21 cellular contexts compared by ENCODE assay signal in the genomic region with DNA sequence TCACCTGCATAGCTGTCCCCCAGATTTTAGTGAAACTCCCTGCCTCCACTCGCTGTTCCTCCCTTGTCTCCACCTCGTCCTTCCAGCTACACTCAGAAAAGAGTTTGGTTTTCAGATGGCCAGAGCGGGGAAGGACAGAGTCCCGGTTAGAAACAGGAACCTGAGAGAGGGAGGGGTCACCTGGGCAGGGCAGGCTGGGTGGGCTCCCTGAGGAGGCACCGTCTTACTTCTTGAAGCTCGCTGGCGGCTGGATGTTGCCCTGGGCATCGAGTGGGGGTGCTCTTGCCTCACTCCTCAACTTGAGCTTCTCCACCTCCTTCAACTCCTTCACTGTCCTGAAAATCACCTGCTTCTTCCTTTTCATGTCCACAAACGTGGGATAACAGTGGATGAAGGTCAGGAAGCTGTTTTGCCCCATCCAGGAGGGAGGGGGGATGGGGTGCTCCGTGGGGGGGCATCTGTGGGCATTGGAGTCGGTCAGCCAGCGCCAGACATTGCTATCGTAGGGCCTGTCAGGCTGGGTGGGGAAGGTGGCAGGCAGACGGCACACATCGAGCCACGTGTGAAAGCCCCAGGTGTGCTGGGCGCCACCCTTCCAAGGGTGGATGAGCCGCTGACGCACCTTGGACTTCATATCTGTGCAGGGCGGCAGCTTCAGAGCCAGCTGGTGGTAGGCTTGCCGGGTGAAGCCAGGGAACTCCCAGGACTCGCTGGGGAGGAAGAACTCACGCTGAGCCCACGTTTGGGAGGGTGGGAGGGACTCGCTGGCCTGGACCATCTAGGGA. TPM values are rescaled to one million over a fixed set of nuclear protein-coding genes. Genes with fewer than 3 reads are reported as not detected.
DNase-seq lines count a peak whose midpoint lies in the region; ATAC-seq and TF ChIP-seq lines count a peak whose summit lies in the region.
"Had no signal": no experiment of that assay in that cellular context is flagged by ENCODE, and none has a peak within 500 bp of the region (broad histone marks: within the 10 kb centered on the region; RNA-seq: fewer than 3 reads in every experiment).

No MANE protein-coding gene starts in this region.

- no peak overlapping the region for H3K27ac ChIP-seq in psoas muscle
- H3K27ac ChIP-seq in mesenchymal stem cell (ENCODE audit: low read length, poor library complexity, severe bottlenecking) = no peak overlapping the region
- H3K27ac ChIP-seq in stomach = no peak overlapping the region

- no peak overlapping the region for H2AK5ac ChIP-seq in mesenchymal stem cell (ENCODE audit: low read length, severe bottlenecking)

- H3K27me3 ChIP-seq in psoas muscle (ENCODE audit: insufficient read depth in 3 of 3, low read length in 2 of 3) (no peaks in the 10 kb centered on the region), mesenchymal stem cell (ENCODE audit: control insufficient read depth in 1 of 2, insufficient read depth in 1 of 2, low read length in 2 of 2) (no peaks in the 10 kb centered on the region), stomach (no peaks in the 10 kb centered on the region)

- no peak overlapping the region for H2BK15ac ChIP-seq in mesenchymal stem cell (ENCODE audit: low read depth, poor library complexity, severe bottlenecking)

- no peak for TF ChIP-seq POLR2A in stomach (IDR thresholded peaks at IDR 0.05)

- H3K4me3 ChIP-seq in psoas muscle (no peak overlapping the region), mesenchymal stem cell (ENCODE audit: insufficient read depth in 1 of 2, low read depth in 1 of 2, low read length in 2 of 2) (no peak overlapping the region), stomach (no peak overlapping the region)
- H3K4me3 ChIP-seq: GM12878 had no signal

- intact Hi-C loops in psoas muscle (cut with DNase I) (loop anchor here (2.0 to 10.0 kb wide), 4 partner anchors 90 to 420 kb away; no protein-coding TSS in a partner anchor), stomach (cut with DNase I; ENCODE audit: low total_unique reads) (loop anchor here (10.0 kb wide), 2 partner anchors 90 to 180 kb away; no protein-coding TSS in a partner anchor)

- no peaks in the 10 kb centered on the region for H3K79me1 ChIP-seq in mesenchymal stem cell (replicated peaks; ENCODE audit: low read length, poor library complexity, severe bottlenecking)

- H3K4ac ChIP-seq in mesenchymal stem cell (ENCODE audit: low read depth in 1 of 2, low read length in 2 of 2) = no peak overlapping the region

- H3K9me3 Mint-ChIP-seq in chondrocyte (ENCODE audit: low read depth) (no peaks in the 10 kb centered on the region), nephron progenitor cell (no peaks in the 10 kb centered on the region), type B pancreatic cell (no peaks in the 10 kb centered on the region)

- H3K9me3 ChIP-seq in psoas muscle (no peaks in the 10 kb centered on the region), mesenchymal stem cell (ENCODE audit: control insufficient read depth, low read length) (no peaks in the 10 kb centered on the region), stomach (no peaks in the 10 kb centered on the region)

- no peak overlapping the region for H3K23ac ChIP-seq in mesenchymal stem cell (ENCODE audit: low read length in 2 of 2)

- 90 to 93% (median 90%) methylated on average over 25 of the region's 25 CpGs for WGBS in psoas muscle, 3 donors
- 78% methylated on average over 24 of the region's 25 CpGs for WGBS in mesenchymal stem cell
- WGBS in stomach, 5 donors = 74 to 87% (median 86%) methylated on average over 24 to 25 of the region's 25 CpGs

- DNase-seq in HT-29 (ENCODE audit: low spot score) (peak; percentile 92), chondrocyte (ENCODE audit: low spot score) (peak; percentile 75), nephron progenitor cell (no peak), type B pancreatic cell (ENCODE audit: extremely low spot score, unreplicated experiment) (no peak), psoas muscle (no peak), mesenchymal stem cell (no peak), stomach (no peak)
- DNase-seq: COR-L47, DMS153, EL, GOT3, KBM-7, NCI-H1105 treated with DMSO at 0.1 percent for 48 hours, NCI-H1694 treated with DMSO at 0.1 percent for 48 hours, NCI-H82, OCI-M1, SIG-M5 had no signal

- H2BK5ac ChIP-seq in mesenchymal stem cell (ENCODE audit: low read depth, low read length, poor library complexity, severe bottlenecking) = no peak overlapping the region

- no peak overlapping the region for H2BK12ac ChIP-seq in mesenchymal stem cell (ENCODE audit: low read length in 2 of 2)

- no peak for ATAC-seq in psoas muscle
- ATAC-seq: GM12878 had no signal

- H3K27ac Mint-ChIP-seq in chondrocyte (ENCODE audit: unreplicated experiment) = no peak overlapping the region
- peak overlapping the region; percentile 48 for H3K27ac Mint-ChIP-seq in nephron progenitor cell
- peak overlapping the region; percentile 50 for H3K27ac Mint-ChIP-seq in type B pancreatic cell
- H3K27ac Mint-ChIP-seq: CD14-positive monocyte had no signal

- no peak overlapping the region for H2BK120ac ChIP-seq in mesenchymal stem cell (ENCODE audit: low read depth, low read length)

- TF ChIP-seq EP300 in stomach (IDR thresholded peaks at IDR 0.05) = no peak

- H3K9ac ChIP-seq in mesenchymal stem cell (ENCODE audit: low read length) = no peak overlapping the region

- H3K4me3 Mint-ChIP-seq in chondrocyte (ENCODE audit: unreplicated experiment) = no peak overlapping the region
- no peak overlapping the region for H3K4me3 Mint-ChIP-seq in nephron progenitor cell
- no peak overlapping the region for H3K4me3 Mint-ChIP-seq in type B pancreatic cell
- H3K4me3 Mint-ChIP-seq: CD14-positive monocyte had no signal

- H3K36me3 Mint-ChIP-seq in chondrocyte (ENCODE audit: low read depth) (peaks cover 2% of the 10 kb centered on the region), nephron progenitor cell (ENCODE audit: low read depth) (peaks cover 12% of the 10 kb centered on the region), type B pancreatic cell (peaks cover 12% of the 10 kb centered on the region)

- H3K36me3 ChIP-seq in psoas muscle (ENCODE audit: insufficient read depth in 1 of 2, low read depth in 1 of 2) = no peaks in the 10 kb centered on the region
- H3K36me3 ChIP-seq in mesenchymal stem cell (ENCODE audit: control insufficient read depth in 1 of 2, insufficient read depth in 2 of 2, low read depth in 1 of 2, low read length in 2 of 2) = peaks cover 9 to 15% of the 10 kb centered on the region in 2 experiments
- peaks cover 0 to 30% (median 14%) of the 10 kb centered on the region in 4 donors for H3K36me3 ChIP-seq in stomach

- H3K4me1 ChIP-seq in psoas muscle (peaks cover 5% of the 10 kb centered on the region), mesenchymal stem cell (ENCODE audit: control insufficient read depth, insufficient read depth, low read depth, low read length) (peaks cover 1% of the 10 kb centered on the region), stomach (peaks cover 0 to 5% (median 0%) of the 10 kb centered on the region in 4 donors)

- TF ChIP-seq CTCF in chondrocyte (IDR thresholded peaks at IDR 0.05) = no peak
- TF ChIP-seq CTCF in nephron progenitor cell (IDR thresholded peaks at IDR 0.05) = no peak
- no peak for TF ChIP-seq CTCF in type B pancreatic cell (conservative IDR thresholded peaks at IDR 0.05)
- no peak for TF ChIP-seq CTCF in psoas muscle (IDR thresholded peaks at IDR 0.05)
- no peak for TF ChIP-seq CTCF in stomach (IDR thresholded peaks at IDR 0.05)

- no peak overlapping the region for H4K91ac ChIP-seq in mesenchymal stem cell (ENCODE audit: low read length)

- no peak overlapping the region for H3K14ac ChIP-seq in mesenchymal stem cell (ENCODE audit: low read length in 2 of 2)

- H2AFZ ChIP-seq in mesenchymal stem cell (ENCODE audit: low read depth, low read length) = no peak overlapping the region

- H3K4me1 Mint-ChIP-seq in chondrocyte (ENCODE audit: low read depth) (peaks cover 10% of the 10 kb centered on the region), nephron progenitor cell (peaks cover 53% of the 10 kb centered on the region), type B pancreatic cell (ENCODE audit: unreplicated experiment) (peaks cover 16% of the 10 kb centered on the region)

- H3K27me3 Mint-ChIP-seq in chondrocyte (ENCODE audit: low read depth) (no peaks in the 10 kb centered on the region), nephron progenitor cell (ENCODE audit: low read depth, poor library complexity) (peaks cover 16% of the 10 kb centered on the region), type B pancreatic cell (no peaks in the 10 kb centered on the region)

- H3K4me2 ChIP-seq in mesenchymal stem cell (ENCODE audit: low read length, poor library complexity, severe bottlenecking) = no peak overlapping the region

- no peak overlapping the region for H4K8ac ChIP-seq in mesenchymal stem cell (ENCODE audit: low read length)

- no peak overlapping the region for H3K18ac ChIP-seq in mesenchymal stem cell (ENCODE audit: low read depth in 1 of 2, low read length in 2 of 2)

RNA-seq across cellular contexts. Expression of gene TEX52, which starts 2.0 kb away (rescaled TPM):
- 0.10 and 0.94 TPM in 2 replicates for total RNA-seq in HT-29 (2014; rRNA removed; shearing (Covaris generic))
- total RNA-seq in chondrocyte (not detected in 3 replicates), type B pancreatic cell (ENCODE audit: low replicate concordance) (not detected in 2 replicates), psoas muscle (not detected), stomach (not detected)
- polyA plus RNA-seq in psoas muscle (not detected), stomach (not detected)
- polyA plus RNA-seq in mesenchymal stem cell (2013, experiment 1 of 2) = not detected
- polyA plus RNA-seq in mesenchymal stem cell (2013, experiment 2 of 2) = not detected
- total RNA-seq: GM12878, NCI-H460, RPMI7951 had no signal
- polyA plus RNA-seq: CD14-positive monocyte had no signal

RNA-seq across cellular contexts. Expression of gene NRIP2, which starts 20.0 kb away (rescaled TPM):
- total RNA-seq in HT-29 (2014; rRNA removed; shearing (Covaris generic)) = not detected in 2 replicates
- total RNA-seq in chondrocyte = 0.25 to 0.92 TPM in 2 of 3 replicates, not detected in the other
- 1.2 TPM in 1 of 2 replicates, not detected in the other for total RNA-seq in type B pancreatic cell (ENCODE audit: low replicate concordance)
- 1 to 10 TPM in 2 of 4 donors, under 1 TPM in 2; 0.96 to 2.4 (median 1.1) TPM for total RNA-seq in psoas muscle
- 1 to 10 TPM; 1.0 to 1.3 (median 1.3) TPM for polyA plus RNA-seq in psoas muscle
- polyA plus RNA-seq in mesenchymal stem cell (2013, experiment 1 of 2) = 0.06 TPM
- 0.04 TPM for polyA plus RNA-seq in mesenchymal stem cell (2013, experiment 2 of 2)
- total RNA-seq in stomach = 10 to 100 TPM in 1 of 5 donors, 1 to 10 TPM in 1, under 1 TPM in 1, not detected in 2; 0.92 to 24.3 (median 4.7) TPM
- under 1 TPM; 0.31 to 0.87 (median 0.63) TPM for polyA plus RNA-seq in stomach
- total RNA-seq: GM12878, NCI-H460, RPMI7951 had no signal

RNA-seq across cellular contexts. Expression of gene FOXM1, which starts 22.1 kb away (rescaled TPM):
- total RNA-seq in HT-29 (2014; rRNA removed; shearing (Covaris generic)) = 68.9 and 77.6 TPM in 2 replicates
- total RNA-seq in chondrocyte = 13.1 to 17.6 TPM (median 15.2 TPM) in 3 replicates
- 53.9 and 68.6 TPM in 2 replicates for total RNA-seq in type B pancreatic cell (ENCODE audit: low replicate concordance)
- total RNA-seq in psoas muscle = under 1 TPM in 3 of 4 donors, not detected in 1; 0.15 to 0.59 (median 0.52) TPM
- under 1 TPM; 0.17 to 0.20 (median 0.17) TPM for polyA plus RNA-seq in psoas muscle
- polyA plus RNA-seq in mesenchymal stem cell (2013, experiment 1 of 2) = 13.5 TPM
- polyA plus RNA-seq in mesenchymal stem cell (2013, experiment 2 of 2) = 12.7 TPM
- total RNA-seq in stomach = 10 to 100 TPM in 2 of 5 donors, 1 to 10 TPM in 2, not detected in 1; 3.5 to 23.2 (median 7.1) TPM
- 10 to 100 TPM in 1 of 3 donors, 1 to 10 TPM in 2; 3.7 to 10.5 (median 7.6) TPM for polyA plus RNA-seq in stomach
- polyA plus RNA-seq: CD14-positive monocyte had no signal

RNA-seq across cellular contexts. Expression of gene RHNO1, which starts 22.2 kb away (rescaled TPM):
- 14.0 and 14.4 TPM in 2 replicates for total RNA-seq in HT-29 (2014; rRNA removed; shearing (Covaris generic))
- 18.8 to 23.4 TPM (median 23.4 TPM) in 3 replicates for total RNA-seq in chondrocyte
- 46.8 and 51.7 TPM in 2 replicates for total RNA-seq in type B pancreatic cell (ENCODE audit: low replicate concordance)
- 10 to 100 TPM in 1 of 4 donors, 1 to 10 TPM in 3; 1.8 to 11.7 (median 5.5) TPM for total RNA-seq in psoas muscle
- 1 to 10 TPM; 3.1 to 7.9 (median 6.4) TPM for polyA plus RNA-seq in psoas muscle
- 40.6 TPM for polyA plus RNA-seq in mesenchymal stem cell (2013, experiment 1 of 2)
- 39.7 TPM for polyA plus RNA-seq in mesenchymal stem cell (2013, experiment 2 of 2)
- total RNA-seq in stomach = 10 to 100 TPM in 2 of 5 donors, 1 to 10 TPM in 2, not detected in 1; 7.0 to 92.0 (median 14.1) TPM
- 10 to 100 TPM; 12.7 to 18.4 (median 14.7) TPM for polyA plus RNA-seq in stomach

RNA-seq across cellular contexts. Expression of gene TULP3, which starts 35.8 kb away (rescaled TPM):
- total RNA-seq in HT-29 (2014; rRNA removed; shearing (Covaris generic)) = 9.8 and 14.0 TPM in 2 replicates
- total RNA-seq in chondrocyte (27.1 to 30.7 TPM (median 30.6 TPM) in 3 replicates), type B pancreatic cell (ENCODE audit: low replicate concordance) (26.5 and 58.9 TPM in 2 replicates), psoas muscle (1 to 10 TPM; 4.9 to 9.1 (median 8.0) TPM), stomach (10 to 100 TPM; 10.7 to 73.5 (median 30.3) TPM)
- polyA plus RNA-seq in psoas muscle (1 to 10 TPM; 3.9 to 7.3 (median 4.4) TPM), stomach (10 to 100 TPM in 2 of 3 donors, 1 to 10 TPM in 1; 9.2 to 11.7 (median 11.3) TPM)
- 44.7 TPM for polyA plus RNA-seq in mesenchymal stem cell (2013, experiment 1 of 2)
- 44.0 TPM for polyA plus RNA-seq in mesenchymal stem cell (2013, experiment 2 of 2)

Comparison
In these comparisons a context has a peak if more than half of its experiments do, and no peak if none do; other contexts are left out.
1. DNase-seq: peak in HT-29 (single experiment) and chondrocyte (single experiment); none in nephron progenitor cell (single experiment), type B pancreatic cell (single experiment), psoas muscle (0 of 2), mesenchymal stem cell (single experiment) and stomach (single experiment).